19 cellular contexts compared by ENCODE assay signal in genomic region chr12:93549174-93549573, GRCh38. TPM values are rescaled to one million over a fixed set of nuclear protein-coding genes. Genes with fewer than 3 reads are reported as not detected.
DNase-seq lines count a peak whose midpoint lies in the region; ATAC-seq, FAIRE-seq and TF ChIP-seq lines count a peak whose summit lies in the region.
"Had no signal": no experiment of that assay in that cellular context is flagged by ENCODE, and none has a peak within 500 bp of the region (broad histone marks: within the 10 kb centered on the region; RNA-seq: fewer than 3 reads in every experiment).

No MANE protein-coding gene starts in this region.

- H3F3A ChIP-seq in smooth muscle cell (ENCODE audit: low read depth): no peaks in the 10 kb centered on the region

- no peaks in the 10 kb centered on the region for H3K4me1 Mint-ChIP-seq in type B pancreatic cell (ENCODE audit: unreplicated experiment)
- H3K4me1 Mint-ChIP-seq: CD8-positive, alpha-beta memory T cell; H9; IgD-negative memory B cell had no signal

- 91% methylated on average over 3 of the region's 6 CpGs for WGBS in esophagus muscularis mucosa
- 81% methylated on average over 6 of the region's 6 CpGs for WGBS in smooth muscle cell (ENCODE audit: low lambda C conversion rate)

- no peak for TF ChIP-seq EP300 in esophagus muscularis mucosa (IDR thresholded peaks at IDR 0.05)

- H3K27me3 ChIP-seq in DND-41 (ENCODE audit: insufficient read depth, low read length, poor library complexity) (no peaks in the 10 kb centered on the region), esophagus muscularis mucosa (no peaks in the 10 kb centered on the region), uterus (no peaks in the 10 kb centered on the region), smooth muscle cell (ENCODE audit: low read depth) (no peaks in the 10 kb centered on the region)

- no peak overlapping the region for H3K4me3 Mint-ChIP-seq in type B pancreatic cell
- H3K4me3 Mint-ChIP-seq: CD4-positive, CD25-positive, alpha-beta regulatory T cell; CD8-positive, alpha-beta memory T cell; H9; IgD-negative memory B cell had no signal

- H3K36me3 ChIP-seq in DND-41 (ENCODE audit: insufficient read depth, low read length) (peaks cover 20% of the 10 kb centered on the region), esophagus muscularis mucosa (peaks cover 0 to 8% (median 2%) of the 10 kb centered on the region in 4 donors), uterus (no peaks in the 10 kb centered on the region), smooth muscle cell (ENCODE audit: low read depth) (no peaks in the 10 kb centered on the region)
- H3K36me3 ChIP-seq: BE2C had no signal

- H4K20me1 ChIP-seq in DND-41 (ENCODE audit: insufficient read depth, low read length) (no peaks in the 10 kb centered on the region; the same call in 1 of the 2 replicates), smooth muscle cell (ENCODE audit: low read depth) (no peaks in the 10 kb centered on the region)

- H3K36me3 Mint-ChIP-seq in type B pancreatic cell: no peaks in the 10 kb centered on the region
- H3K36me3 Mint-ChIP-seq: IgD-negative memory B cell had no signal

- H3K9ac ChIP-seq in DND-41 (ENCODE audit: low read depth, low read length): no peak overlapping the region
- no peak overlapping the region for H3K9ac ChIP-seq in smooth muscle cell (ENCODE audit: low read depth)

- no peak overlapping the region for H3K4me2 ChIP-seq in DND-41 (ENCODE audit: insufficient read depth, low read length)
- no peak overlapping the region for H3K4me2 ChIP-seq in smooth muscle cell

- no peak for FAIRE-seq in GM12891 (lab: Jason Lieb, UNC)
- FAIRE-seq: A204.1, D721Med, HTR-8/SVneo had no signal

- H2AFZ ChIP-seq in DND-41 (ENCODE audit: low read depth, low read length): no peak overlapping the region
- H2AFZ ChIP-seq in smooth muscle cell (ENCODE audit: low read depth): no peak overlapping the region

- H3K27ac ChIP-seq in DND-41 (ENCODE audit: low read length): no peak overlapping the region
- no peak overlapping the region for H3K27ac ChIP-seq in esophagus muscularis mucosa (replicated peaks in 1 of 4)
- H3K27ac ChIP-seq in uterus: no peak overlapping the region
- no peak overlapping the region for H3K27ac ChIP-seq in smooth muscle cell (ENCODE audit: low read depth)

- TF ChIP-seq POLR2A in GM12891 (IDR thresholded peaks at IDR 0.05; ENCODE audit: low read depth, low read length) (no peak), esophagus muscularis mucosa (IDR thresholded peaks at IDR 0.05; ENCODE audit: low read depth) (no peak), uterus (IDR thresholded peaks at IDR 0.05) (no peak)

- H3K27me3 Mint-ChIP-seq in type B pancreatic cell: no peaks in the 10 kb centered on the region
- H3K27me3 Mint-ChIP-seq: CD4-positive, CD25-positive, alpha-beta regulatory T cell; IgD-negative memory B cell had no signal

- TF ChIP-seq CTCF in DND-41 (IDR thresholded peaks at IDR 0.05; ENCODE audit: borderline replicate concordance, extremely low read depth, low read length, poor library complexity, severe bottlenecking) (no peak), esophagus muscularis mucosa (IDR thresholded peaks at IDR 0.05) (no peak), type B pancreatic cell (conservative IDR thresholded peaks at IDR 0.05) (no peak), uterus (IDR thresholded peaks at IDR 0.05) (no peak), smooth muscle cell (IDR thresholded peaks at IDR 0.05; ENCODE audit: borderline replicate concordance, insufficient read depth, poor library complexity, severe bottlenecking) (no peak)

- intact Hi-C loops in esophagus muscularis mucosa (cut with DNase I): no loop called here
- intact Hi-C loops in uterus (cut with DNase I; ENCODE audit: low total_unique reads): no loop called here

- no peak overlapping the region for H3K27ac Mint-ChIP-seq in type B pancreatic cell
- H3K27ac Mint-ChIP-seq: CD4-positive, CD25-positive, alpha-beta regulatory T cell; CD8-positive, alpha-beta memory T cell; H9; IgD-negative memory B cell had no signal

- no peaks in the 10 kb centered on the region for H3K9me3 Mint-ChIP-seq in type B pancreatic cell
- H3K9me3 Mint-ChIP-seq: CD4-positive, CD25-positive, alpha-beta regulatory T cell; CD8-positive, alpha-beta memory T cell; H9 had no signal

- H3K4me3 ChIP-seq in DND-41 (ENCODE audit: low read depth in 1 of 2, low read length in 2 of 2) (no peak overlapping the region), esophagus muscularis mucosa (no peak overlapping the region), uterus (no peak overlapping the region), smooth muscle cell (no peak overlapping the region)

- DNase-seq in DND-41: no peak
- DNase-seq in GM12891 (ENCODE audit: insufficient read length, low spot score): no peak
- DNase-seq in esophagus muscularis mucosa (ENCODE audit: extremely low spot score): peak; percentile 68
- peak; percentile 48 for DNase-seq in type B pancreatic cell (ENCODE audit: extremely low spot score, unreplicated experiment)
- DNase-seq in uterus: no peak
- no peak for DNase-seq in smooth muscle cell (lab: John Stamatoyannopoulos, UW; ENCODE audit: unreplicated experiment)
- DNase-seq: ACHN; BE2C; C1 segment of cervical spinal cord; Caco-2; CD4-positive, CD25-positive, alpha-beta regulatory T cell; CD8-positive, alpha-beta memory T cell; GDM1; GOT3; H9 had no signal

- no peaks in the 10 kb centered on the region for H3K4me1 ChIP-seq in DND-41 (ENCODE audit: insufficient read depth, low read length)
- H3K4me1 ChIP-seq in esophagus muscularis mucosa: no peaks in the 10 kb centered on the region
- no peaks in the 10 kb centered on the region for H3K4me1 ChIP-seq in uterus
- H3K4me1 ChIP-seq in smooth muscle cell (ENCODE audit: low read depth): no peaks in the 10 kb centered on the region
- H3K4me1 ChIP-seq: BE2C, Caco-2 had no signal

- H3K9me3 ChIP-seq in DND-41 (ENCODE audit: insufficient read depth, low read length, severe bottlenecking): no peaks in the 10 kb centered on the region
- H3K9me3 ChIP-seq in esophagus muscularis mucosa: no peaks in the 10 kb centered on the region
- no peaks in the 10 kb centered on the region for H3K9me3 ChIP-seq in uterus
- no peaks in the 10 kb centered on the region for H3K9me3 ChIP-seq in smooth muscle cell (replicated peaks; ENCODE audit: low read depth)
- H3K9me3 ChIP-seq: BE2C, Caco-2 had no signal

- ATAC-seq in DND-41 (ENCODE audit: insufficient read depth, low read depth): peak; percentile 14; the same call in 1 of the 3 replicates

- H3K79me2 ChIP-seq in DND-41 (ENCODE audit: insufficient read depth, low read length) (no peaks in the 10 kb centered on the region), smooth muscle cell (ENCODE audit: low read depth) (no peaks in the 10 kb centered on the region)

TF ChIP-seq in GM12891, 5 proteins besides CTCF, POLR2A, EP300 and RAD21:
- TF ChIP-seq PAX5 (IDR thresholded peaks at IDR 0.05; ENCODE audit: insufficient read depth, low read length, severe bottlenecking): no peak
- no peak for TF ChIP-seq TAF1 (IDR thresholded peaks at IDR 0.05; ENCODE audit: low read depth, low read length)
- TF ChIP-seq POU2F2 (IDR thresholded peaks at IDR 0.05; ENCODE audit: low read depth, low read length): no peak
- TF ChIP-seq SPI1 (IDR thresholded peaks at IDR 0.05; ENCODE audit: low read depth, low read length): 0 out of 2 replicates have a peak, but pooled peaks have one; percentile 16

RNA-seq across cellular contexts. Expression of gene SOCS2, which starts 23.3 kb away (rescaled TPM):
- 10.1 TPM for polyA plus RNA-seq in GM12891 (2012; ENCODE audit: low read depth, missing spikeins)
- total RNA-seq in esophagus muscularis mucosa: 10 to 100 TPM; 10.4 to 46.7 (median 26.5) TPM
- 4.4 and 16.4 TPM in 2 replicates for total RNA-seq in type B pancreatic cell (ENCODE audit: low replicate concordance)
- 100 to 1,000 TPM in 2 of 4 donors, 10 to 100 TPM in 2; 55.0 to 345 (median 112) TPM for total RNA-seq in uterus
- 18.6 and 20.1 TPM in 2 replicates for total RNA-seq in smooth muscle cell
- polyA plus RNA-seq in smooth muscle cell: 4.9 and 10.8 TPM in 2 replicates

Comparison
In these comparisons a context has a peak if more than half of its experiments do, and no peak if none do; other contexts are left out.
1. DNase-seq: peak in esophagus muscularis mucosa (single experiment) and type B pancreatic cell (single experiment); none in DND-41 (single experiment), GM12891 (single experiment), uterus (0 of 2) and smooth muscle cell (single experiment).